24 cellular contexts compared by ENCODE assay signal in the genomic region with DNA sequence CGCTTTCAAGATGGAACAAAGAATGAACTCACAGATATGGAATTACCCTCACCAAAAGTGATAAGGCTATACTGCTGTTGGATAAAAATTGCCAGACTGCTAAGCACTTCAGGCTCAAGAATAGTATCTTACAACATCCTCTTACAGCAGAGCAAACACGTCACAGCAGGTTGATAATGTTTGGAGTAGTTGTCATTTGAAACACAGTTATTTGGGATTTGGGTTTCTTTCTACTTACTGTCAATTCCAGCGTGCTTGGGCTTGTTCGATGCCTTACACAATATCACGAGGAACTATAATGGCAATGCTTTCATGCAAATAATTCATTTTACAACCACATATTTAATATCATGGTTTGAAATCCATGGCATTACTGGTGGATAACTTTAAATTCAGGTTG.
"Had no signal": no experiment of that assay in that cellular context is flagged by ENCODE, and none has a peak within 500 bp of the region (broad histone marks: within the 10 kb centered on the region; RNA-seq: fewer than 3 reads in every experiment).

No MANE protein-coding gene starts in this region.

- H3K36me3 ChIP-seq: left ventricle myocardium inferior, ovary, right atrium auricular region, right lobe of liver, stomach, thyroid gland, transverse colon, upper lobe of left lung, vagina had no signal

- H3K4me1 ChIP-seq: left ventricle myocardium inferior, right atrium auricular region, right lobe of liver, stomach, testis, thyroid gland, transverse colon, upper lobe of left lung, vagina had no signal

- H3K36me3 Mint-ChIP-seq: memory B cell; naive thymus-derived CD4-positive, alpha-beta T cell; natural killer cell treated with Interleukin-12 subunit alpha and Interleukin-12 subunit beta and Interleukin-15 and Interleukin-18, amount 100 ng/mL, for 72 hours; stimulated activated naive B cell treated with anti-CD40 and anti-IgM and Interleukin-4, amounts not matched to agents 10 μg/mL and 1 μg/mL and 100 μg/mL, for 72 hours had no signal

- H3K27ac Mint-ChIP-seq: memory B cell; naive thymus-derived CD4-positive, alpha-beta T cell; natural killer cell treated with Interleukin-12 subunit alpha and Interleukin-12 subunit beta and Interleukin-15 and Interleukin-18, amount 100 ng/mL, for 72 hours; progenitor cell of endocrine pancreas; stimulated activated naive B cell treated with anti-CD40 and anti-IgM and Interleukin-4, amounts not matched to agents 10 μg/mL and 1 μg/mL and 100 μg/mL, for 72 hours had no signal

- DNase-seq: islet precursor cell; left ventricle myocardium inferior; midbrain; naive thymus-derived CD4-positive, alpha-beta T cell; ovary; right lobe of liver; stimulated activated CD4-positive, alpha-beta T cell treated with anti-CD3 and anti-CD28 coated beads, Interleukin-12 subunit alpha, Interleukin-12 subunit beta, amount 100 ng/mL, for 4 hours; stimulated activated CD4-positive, alpha-beta T cell treated with anti-CD3 and anti-CD28 coated beads, Interleukin-15, amount 100 ng/mL, for 24 hours; stimulated activated CD4-positive, alpha-beta T cell treated with anti-CD3 and anti-CD28 coated beads, Interleukin-2, amount 100 ng/mL, for 24 hours; stimulated activated CD4-positive, alpha-beta T cell treated with anti-CD3 and anti-CD28 coated beads, Interleukin-4, amount 100 ng/mL, for 1 hour; stimulated activated naive B cell treated with anti-CD40 and anti-IgM and Interleukin-4, amounts not matched to agents 10 μg/mL and 1 μg/mL and 100 μg/mL, for 72 hours; stimulated activated naive CD8-positive, alpha-beta T cell treated with anti-CD3 and anti-CD28 coated beads, Interleukin-15, Interleukin-2, amounts not matched to agents 100 U/mL and 50 U/mL, for 24 hours; stomach; testis; thyroid gland; transverse colon; upper lobe of left lung had no signal

- H3K4me3 ChIP-seq: left ventricle myocardium inferior, lung, mucosa of descending colon, ovary, right atrium auricular region, right lobe of liver, stomach, testis, thyroid gland, transverse colon, upper lobe of left lung, vagina had no signal

- H3K4me1 Mint-ChIP-seq: memory B cell; naive thymus-derived CD4-positive, alpha-beta T cell; stimulated activated naive B cell treated with anti-CD40 and anti-IgM and Interleukin-4, amounts not matched to agents 10 μg/mL and 1 μg/mL and 100 μg/mL, for 72 hours had no signal

- H3K27ac ChIP-seq: left ventricle myocardium inferior, ovary, right atrium auricular region, right lobe of liver, stomach, testis, thyroid gland, transverse colon, upper lobe of left lung, vagina had no signal

- H3K27me3 Mint-ChIP-seq: memory B cell; naive thymus-derived CD4-positive, alpha-beta T cell; natural killer cell treated with Interleukin-12 subunit alpha and Interleukin-12 subunit beta and Interleukin-15 and Interleukin-18, amount 100 ng/mL, for 72 hours; progenitor cell of endocrine pancreas; stimulated activated naive B cell treated with anti-CD40 and anti-IgM and Interleukin-4, amounts not matched to agents 10 μg/mL and 1 μg/mL and 100 μg/mL, for 72 hours had no signal

- H3K27me3 ChIP-seq: ovary, right atrium auricular region, right lobe of liver, stomach, testis, thyroid gland, transverse colon, upper lobe of left lung, vagina had no signal

- H3K9me3 ChIP-seq: ovary, right lobe of liver, testis, thyroid gland, transverse colon, vagina had no signal

- H3K4me3 Mint-ChIP-seq: memory B cell; naive thymus-derived CD4-positive, alpha-beta T cell; natural killer cell treated with Interleukin-12 subunit alpha and Interleukin-12 subunit beta and Interleukin-15 and Interleukin-18, amount 100 ng/mL, for 72 hours; stimulated activated naive B cell treated with anti-CD40 and anti-IgM and Interleukin-4, amounts not matched to agents 10 μg/mL and 1 μg/mL and 100 μg/mL, for 72 hours had no signal
